ENCODE assay signal across 8 cellular contexts in genomic region chr15:59687831-59688230, GRCh38. TPM values are rescaled to one million over a fixed set of nuclear protein-coding genes. Genes with fewer than 3 reads are reported as not detected.
DNase-seq lines count a peak whose midpoint lies in the region; ATAC-seq and TF ChIP-seq lines count a peak whose summit lies in the region.

No MANE protein-coding gene starts in this region.

- H3K4me1 Mint-ChIP-seq in activated naive CD8-positive, alpha-beta T cell treated with anti-CD3 and anti-CD28 coated beads for 36 hours = peaks cover 42% of the 10 kb centered on the region

- no peak overlapping the region for H3K27ac ChIP-seq in iPS-20b (ENCODE audit: low read length)
- H3K27ac ChIP-seq in subcutaneous abdominal adipose tissue (ENCODE audit: low read depth, low read length) = peak overlapping the region; percentile 98

- peaks cover 62% of the 10 kb centered on the region for H3K79me2 ChIP-seq in Loucy (ENCODE audit: insufficient read depth, low read length)

- H3K4me3 ChIP-seq in Loucy (ENCODE audit: low read length, poor library complexity, severe bottlenecking) = peak overlapping the region; percentile 78
- peak overlapping the region; percentile 83 for H3K4me3 ChIP-seq in iPS-20b (ENCODE audit: low read length)
- H3K4me3 ChIP-seq in subcutaneous abdominal adipose tissue (ENCODE audit: low read depth in 1 of 5, low read length in 5 of 5) = peak overlapping the region; percentile 82 to 98 (median 96)

- H3K9me2 ChIP-seq in Loucy (replicated peaks; ENCODE audit: low read depth, low read length) = no peaks in the 10 kb centered on the region

- H3K4me1 ChIP-seq in Loucy (ENCODE audit: insufficient read depth, low read length, poor library complexity, severe bottlenecking) (peaks cover 42% of the 10 kb centered on the region), iPS-20b (ENCODE audit: insufficient read depth, low read length) (peaks cover 6% of the 10 kb centered on the region), subcutaneous abdominal adipose tissue (ENCODE audit: control insufficient read depth in 5 of 5, insufficient read depth in 5 of 5, low read length in 5 of 5) (peaks cover 3 to 42% (median 37%) of the 10 kb centered on the region in 5 donors)

- no peaks in the 10 kb centered on the region for H3F3A ChIP-seq in Loucy (ENCODE audit: low read depth)

- H3K9me3 Mint-ChIP-seq in activated naive CD8-positive, alpha-beta T cell treated with anti-CD3 and anti-CD28 coated beads for 36 hours = no peaks in the 10 kb centered on the region

- H3K9ac ChIP-seq in Loucy (ENCODE audit: low read depth, low read length, poor library complexity, severe bottlenecking) (peak overlapping the region; percentile 84), iPS-20b (ENCODE audit: low read depth, low read length) (peak overlapping the region; percentile 96), subcutaneous abdominal adipose tissue (ENCODE audit: low read length in 5 of 5) (peak overlapping the region in 4 of 5 donors; percentile 96 to 99 (median 98))

- ATAC-seq in HG03139 (IDR thresholded peaks at IDR 0.05; ENCODE audit: unreplicated experiment) = no peak

- H3K36me3 ChIP-seq in Loucy (ENCODE audit: insufficient read depth, low read length) = no peaks in the 10 kb centered on the region
- peaks cover 11% of the 10 kb centered on the region for H3K36me3 ChIP-seq in iPS-20b (ENCODE audit: insufficient read depth, low read depth, low read length)
- peaks cover 0 to 3% (median 0%) of the 10 kb centered on the region in 5 donors for H3K36me3 ChIP-seq in subcutaneous abdominal adipose tissue (ENCODE audit: control insufficient read depth in 5 of 5, insufficient read depth in 5 of 5, low read length in 5 of 5)

- H4K20me1 ChIP-seq in Loucy (ENCODE audit: insufficient read depth, low read length, poor library complexity, severe bottlenecking) = peaks cover 61% of the 10 kb centered on the region

- H3K27ac Mint-ChIP-seq in activated naive CD8-positive, alpha-beta T cell treated with anti-CD3 and anti-CD28 coated beads for 36 hours = peak overlapping the region; percentile 98

- peak overlapping the region; percentile 96 for H3K4me3 Mint-ChIP-seq in activated naive CD8-positive, alpha-beta T cell treated with anti-CD3 and anti-CD28 coated beads for 36 hours

- no peaks in the 10 kb centered on the region for H3K9me3 ChIP-seq in Loucy (ENCODE audit: insufficient read depth, low read depth, low read length)
- H3K9me3 ChIP-seq in iPS-20b (ENCODE audit: insufficient read depth, low read depth, low read length) = no peaks in the 10 kb centered on the region
- no peaks in the 10 kb centered on the region for H3K9me3 ChIP-seq in subcutaneous abdominal adipose tissue (ENCODE audit: control insufficient read depth in 5 of 5, low read length in 5 of 5)

- H3K36me3 Mint-ChIP-seq in activated naive CD8-positive, alpha-beta T cell treated with anti-CD3 and anti-CD28 coated beads for 36 hours = peaks cover 35% of the 10 kb centered on the region

- no peaks in the 10 kb centered on the region for H3K27me3 ChIP-seq in Loucy (ENCODE audit: insufficient read depth, low read length, poor library complexity, severe bottlenecking)
- peaks cover 12% of the 10 kb centered on the region for H3K27me3 ChIP-seq in iPS-20b (ENCODE audit: insufficient read depth, low read length)
- H3K27me3 ChIP-seq in subcutaneous abdominal adipose tissue (ENCODE audit: control insufficient read depth in 5 of 5, insufficient read depth in 4 of 5, low read length in 5 of 5) = no peaks in the 10 kb centered on the region

- H3K27me3 Mint-ChIP-seq in activated naive CD8-positive, alpha-beta T cell treated with anti-CD3 and anti-CD28 coated beads for 36 hours = no peaks in the 10 kb centered on the region

- TF ChIP-seq CTCF in Loucy (conservative IDR thresholded peaks at IDR 0.05; ENCODE audit: low read length) = no peak

- H3K4me2 ChIP-seq in Loucy (ENCODE audit: low read depth, low read length, poor library complexity, severe bottlenecking) = peak overlapping the region; percentile 98

- peak; percentile 6 to 8 for DNase-seq in activated CD4-positive, alpha-beta T cell treated with anti-CD3 and anti-CD28 coated beads for 4 hours
- DNase-seq in activated CD4-positive, alpha-beta T cell treated with anti-CD3 and anti-CD28 coated beads, Interleukin-2, amount 50 U/mL, for 48 hours = no peak
- DNase-seq in activated naive CD8-positive, alpha-beta T cell treated with anti-CD3 and anti-CD28 coated beads for 36 hours = peak; percentile 12
- no peak for DNase-seq in cerebellum (ENCODE audit: low spot score)

- H2AFZ ChIP-seq in Loucy (ENCODE audit: low read length) = no peak overlapping the region

RNA-seq across cellular contexts. Expression of gene BNIP2, which starts 1.3 kb away (rescaled TPM):
- 10 to 100 TPM; 68.4 to 76.4 TPM for total RNA-seq in activated naive CD8-positive, alpha-beta T cell treated with anti-CD3 and anti-CD28 coated beads for 36 hours
- 70.0 TPM for total RNA-seq in cerebellum

RNA-seq across cellular contexts. Expression of gene GTF2A2, which starts 30.5 kb away (rescaled TPM):
- 100 to 1,000 TPM; 237 to 246 TPM for total RNA-seq in activated naive CD8-positive, alpha-beta T cell treated with anti-CD3 and anti-CD28 coated beads for 36 hours
- total RNA-seq in cerebellum = 15.9 TPM

Comparison
In these comparisons a context has a peak if more than half of its experiments do, and no peak if none do; other contexts are left out.
1. DNase-seq: peak in activated CD4-positive, alpha-beta T cell treated with anti-CD3 and anti-CD28 coated beads for 4 hours (2 of 2) and activated naive CD8-positive, alpha-beta T cell treated with anti-CD3 and anti-CD28 coated beads for 36 hours (single experiment); none in activated CD4-positive, alpha-beta T cell treated with anti-CD3 and anti-CD28 coated beads, Interleukin-2, amount 50 U/mL, for 48 hours (0 of 2) and cerebellum (single experiment).
2. RNA of gene GTF2A2, which starts 30.5 kb away (total RNA-seq): 237 to 246 TPM in activated naive CD8-positive, alpha-beta T cell treated with anti-CD3 and anti-CD28 coated beads for 36 hours; 15.9 TPM in cerebellum (single experiment); every median in the first group is over 10 times any median in the second.
3. Peak in every context shown above with its lines, with median percentiles within 50 percentile points of each other: H3K4me3 ChIP-seq and H3K9ac ChIP-seq.